In the genomic region with DNA sequence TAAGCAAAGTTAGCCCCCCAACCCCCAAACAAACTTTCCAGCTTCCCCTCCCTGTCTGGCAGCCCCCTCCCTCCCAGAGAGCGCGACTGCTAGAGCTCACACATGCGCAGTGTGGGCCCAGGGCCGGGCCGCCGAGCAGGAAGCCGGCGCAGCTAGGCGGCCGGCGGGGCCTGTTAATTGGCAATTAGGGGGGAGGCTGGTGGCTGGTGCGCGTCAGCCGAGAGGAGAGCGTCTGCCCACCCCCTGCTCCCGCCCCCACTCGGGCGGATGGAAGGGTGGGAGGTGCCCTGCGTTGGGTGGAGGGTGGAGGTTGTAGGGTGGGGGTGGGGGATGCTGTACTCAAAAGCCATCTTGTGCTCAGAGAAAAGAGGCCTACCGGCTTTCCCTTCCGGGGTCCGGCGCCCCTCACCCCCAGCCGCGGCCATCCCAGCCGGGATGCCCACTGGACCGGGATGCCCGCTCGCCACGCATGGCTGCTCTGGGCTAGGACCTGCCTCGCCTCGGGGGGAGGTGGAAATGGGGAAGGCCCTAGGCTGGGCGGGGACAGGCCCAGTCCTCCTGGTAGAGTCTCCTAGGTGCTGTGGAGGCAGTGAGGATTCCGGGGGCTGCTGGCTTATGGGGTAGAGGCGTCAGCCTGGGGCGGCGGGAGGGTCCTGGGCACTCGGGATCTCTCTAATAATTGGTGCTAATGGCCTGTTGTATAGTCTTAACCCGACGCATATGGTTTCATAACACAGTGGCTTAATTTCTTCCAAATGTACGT, we compare ENCODE assay signal across 8 cellular contexts. TPM values are rescaled to one million over a fixed set of nuclear protein-coding genes. Genes with fewer than 3 reads are reported as not detected.
DNase-seq lines count a peak whose midpoint lies in the region; ATAC-seq and TF ChIP-seq lines count a peak whose summit lies in the region.

No MANE protein-coding gene starts in this region.

- H3K79me2 ChIP-seq in mesendoderm (ENCODE audit: control insufficient read depth, insufficient read depth, low read length) = no peaks in the 10 kb centered on the region

- TF ChIP-seq POLR2A in GM18951 (IDR thresholded peaks at IDR 0.05; ENCODE audit: extremely low read depth, insufficient read depth, insufficient read length) = peak; percentile 60

- no peak overlapping the region for H3K18ac ChIP-seq in mesendoderm (ENCODE audit: low read length)

- no peak overlapping the region for H3K23ac ChIP-seq in mesendoderm (ENCODE audit: low read length)

- H3K9ac ChIP-seq in mesendoderm (ENCODE audit: low read length) = peak overlapping the region; percentile 7

- peak overlapping the region; percentile 45 for H3K56ac ChIP-seq in mesendoderm (ENCODE audit: low read length)

- H2BK120ac ChIP-seq in mesendoderm (ENCODE audit: low read depth, low read length) = no peak overlapping the region

- H4K8ac ChIP-seq in mesendoderm (ENCODE audit: low read depth, low read length) = no peak overlapping the region

- whole genome bisulfite sequencing in mesendoderm (ENCODE audit: extremely low coverage, insufficient coverage, low lambda C conversion rate) = no CpG with 5 or more reads among the region's 41 CpGs

- DNase-seq in AG20443 (ENCODE audit: low spot score) = peak; percentile 98
- DNase-seq in NCI-H460 (ENCODE audit: extremely low read depth, low read depth) = peak; percentile 75
- DNase-seq in activated CD4-positive, alpha-beta T cell treated with anti-CD3 and anti-CD28 coated beads, Interleukin-2, amount 50 U/mL, for 4 hours = peak; percentile 53 to 58
- peak; percentile 53 for DNase-seq in effector CD4-positive, alpha-beta T cell
- peak; percentile 85 for DNase-seq in mesendoderm
- peak; percentile 62 to 64 for DNase-seq in stimulated activated CD8-positive, alpha-beta memory T cell treated with anti-CD3 and anti-CD28 coated beads, Interleukin-15, amount 100 ng/mL, for 48 hours (ENCODE audit: low read depth in 2 of 2)

- in situ Hi-C loops in GM18951 (cut with MboI; ENCODE audit: low sequenced_read_pairs, unreplicated experiment) = loop anchor here (25.0 kb wide), 1 partner anchor 344 kb away; a partner anchor contains a TSS

- H3K79me1 ChIP-seq in mesendoderm (ENCODE audit: low read length) = no peaks in the 10 kb centered on the region

- H3K36me3 ChIP-seq in mesendoderm (ENCODE audit: control insufficient read depth, insufficient read depth, low read length) = no peaks in the 10 kb centered on the region

- H3K27ac ChIP-seq in mesendoderm (ENCODE audit: low read depth, low read length) = no peak overlapping the region

- peak overlapping the region; percentile 51 for H3K4me2 ChIP-seq in mesendoderm (ENCODE audit: low read length)

- H2BK5ac ChIP-seq in mesendoderm (ENCODE audit: low read length) = no peak overlapping the region

- peak; percentile 83 for ATAC-seq in HG03159 (IDR thresholded peaks at IDR 0.05; ENCODE audit: unreplicated experiment)

- no peak overlapping the region for H3K4me3 ChIP-seq in mesendoderm (ENCODE audit: low read length)

- H2AK5ac ChIP-seq in mesendoderm (ENCODE audit: low read length) = no peak overlapping the region

- H4K5ac ChIP-seq in mesendoderm (ENCODE audit: low read length) = no peak overlapping the region

- H3K4ac ChIP-seq in mesendoderm (ENCODE audit: low read depth, low read length) = no peak overlapping the region

- H2BK15ac ChIP-seq in mesendoderm (replicated peaks; ENCODE audit: low read depth) = no peak overlapping the region

- peaks cover 2% of the 10 kb centered on the region for H3K4me1 ChIP-seq in mesendoderm (ENCODE audit: control insufficient read depth, low read depth, low read length)

- H3K27me3 ChIP-seq in mesendoderm (ENCODE audit: insufficient read depth, low read length, poor library complexity) = peaks cover 82% of the 10 kb centered on the region

RNA-seq across cellular contexts. Expression of a gene that starts 9.2 kb away (rescaled TPM):
- 1.3 and 1.7 TPM in 2 replicates for total RNA-seq in NCI-H460 (2014; rRNA removed; shearing (Covaris generic))
- polyA plus RNA-seq in NCI-H460 (2014; cell fraction: nucleus; rRNA removed) = 0.11 and 1.5 TPM in 2 replicates
- polyA plus RNA-seq in mesendoderm (2013, experiment 1 of 2) = not detected
- polyA plus RNA-seq in mesendoderm (2013, experiment 2 of 2) = not detected

RNA-seq across cellular contexts. Expression of a gene that starts 10.2 kb away (rescaled TPM):
- total RNA-seq in NCI-H460 (2014; rRNA removed; shearing (Covaris generic)) = 0.89 and 1.4 TPM in 2 replicates
- 0.23 and 0.75 TPM in 2 replicates for polyA plus RNA-seq in NCI-H460 (2014; cell fraction: nucleus; rRNA removed)
- polyA plus RNA-seq in mesendoderm (2013, experiment 1 of 2) = 0.01 TPM
- polyA plus RNA-seq in mesendoderm (2013, experiment 2 of 2) = 0.04 TPM

RNA-seq across cellular contexts. Expression of a gene that starts 14.8 kb away (rescaled TPM):
- total RNA-seq in NCI-H460 (2014; rRNA removed; shearing (Covaris generic)) = 0.07 and 0.20 TPM in 2 replicates
- 0.26 TPM in 1 of 2 replicates, not detected in the other for polyA plus RNA-seq in NCI-H460 (2014; cell fraction: nucleus; rRNA removed)
- not detected for polyA plus RNA-seq in mesendoderm (2013, experiment 1 of 2)
- polyA plus RNA-seq in mesendoderm (2013, experiment 2 of 2) = not detected

RNA-seq across cellular contexts. Expression of a gene that starts 18.1 kb away (rescaled TPM):
- total RNA-seq in NCI-H460 (2014; rRNA removed; shearing (Covaris generic)) = 3.7 and 3.8 TPM in 2 replicates
- polyA plus RNA-seq in NCI-H460 (2014; cell fraction: nucleus; rRNA removed) = 5.1 and 10.1 TPM in 2 replicates
- not detected for polyA plus RNA-seq in mesendoderm (2013, experiment 1 of 2)
- polyA plus RNA-seq in mesendoderm (2013, experiment 2 of 2) = not detected

RNA-seq across cellular contexts. Expression of a gene that starts 33.1 kb away (rescaled TPM):
- total RNA-seq in NCI-H460 (2014; rRNA removed; shearing (Covaris generic)) = 0.59 TPM in 1 of 2 replicates, not detected in the other
- polyA plus RNA-seq in NCI-H460 (2014; cell fraction: nucleus; rRNA removed) = 0.95 TPM in 1 of 2 replicates, not detected in the other
- not detected for polyA plus RNA-seq in mesendoderm (2013, experiment 1 of 2)
- polyA plus RNA-seq in mesendoderm (2013, experiment 2 of 2) = not detected
